ENCODE assay signal across 13 cellular contexts in the genomic region with DNA sequence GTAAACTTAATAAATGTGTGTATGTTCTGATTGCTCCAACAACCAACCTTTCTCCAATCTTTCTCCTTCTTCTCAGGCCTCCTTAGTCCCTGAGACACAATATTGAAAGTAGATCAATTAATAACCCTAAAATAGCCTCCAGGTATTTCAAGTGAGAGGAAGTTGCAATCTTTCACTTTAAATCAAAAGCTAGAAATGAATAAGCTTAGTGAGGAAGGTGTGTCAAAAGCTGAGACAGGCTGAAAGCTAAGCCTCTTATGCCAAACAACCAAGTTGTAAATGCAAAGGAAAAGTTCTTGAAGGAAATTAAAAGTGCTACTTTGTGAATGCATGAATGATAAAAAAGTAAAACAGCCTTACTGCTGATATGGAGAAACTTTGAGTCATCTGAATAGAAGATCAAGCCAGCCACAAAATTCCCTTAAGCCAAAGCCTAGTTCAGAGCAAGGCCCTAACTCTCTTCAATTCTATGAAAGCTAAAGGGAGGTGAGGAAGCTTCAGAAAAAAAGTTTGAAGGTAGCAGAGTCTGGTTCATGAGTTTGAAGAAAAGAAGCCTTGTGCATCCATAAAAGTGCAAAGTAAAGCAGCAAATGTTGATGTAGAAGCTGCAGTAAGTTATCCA. TPM values are rescaled to one million over a fixed set of nuclear protein-coding genes. Genes with fewer than 3 reads are reported as not detected.
DNase-seq lines count a peak whose midpoint lies in the region; ATAC-seq and TF ChIP-seq lines count a peak whose summit lies in the region.
"Had no signal": no experiment of that assay in that cellular context is flagged by ENCODE, and none has a peak within 500 bp of the region (broad histone marks: within the 10 kb centered on the region; RNA-seq: fewer than 3 reads in every experiment).

No MANE protein-coding gene starts in this region.

- H3K9me3 ChIP-seq in tibial nerve = no peaks in the 10 kb centered on the region
- H3K9me3 ChIP-seq: BLaER1, esophagus squamous epithelium had no signal

- peaks cover 23% of the 10 kb centered on the region for H3K36me3 ChIP-seq in brain microvascular endothelial cell (replicated peaks)
- H3K36me3 ChIP-seq in tibial nerve = peaks cover 0 to 25% (median 0%) of the 10 kb centered on the region in 3 donors
- H3K36me3 ChIP-seq: BLaER1 had no signal

- H3K27me3 ChIP-seq in brain microvascular endothelial cell (replicated peaks) = no peaks in the 10 kb centered on the region
- no peaks in the 10 kb centered on the region for H3K27me3 ChIP-seq in tibial nerve
- H3K27me3 ChIP-seq: BLaER1, esophagus squamous epithelium had no signal

- H3K4me3 ChIP-seq in GM12865 (ENCODE audit: low read depth, low read length) (no peak overlapping the region), brain microvascular endothelial cell (ENCODE audit: low read depth, low read length) (no peak overlapping the region), tibial nerve (no peak overlapping the region)
- H3K4me3 ChIP-seq: BLaER1, esophagus squamous epithelium had no signal

- H3K4me1 ChIP-seq in tibial nerve = peaks cover 0 to 14% (median 4%) of the 10 kb centered on the region in 4 donors

- TF ChIP-seq CTCF in GM12865 (IDR thresholded peaks at IDR 0.05; ENCODE audit: insufficient read depth, low read depth, low read length, missing control alignments) = no peak
- no peak for TF ChIP-seq CTCF in brain microvascular endothelial cell (IDR thresholded peaks at IDR 0.05; ENCODE audit: low read depth, low read length, missing control alignments)
- no peak for TF ChIP-seq CTCF in tibial nerve (IDR thresholded peaks at IDR 0.05)

- in situ Hi-C loops in brain microvascular endothelial cell (cut with HindIII; ENCODE audit: low pct_ligation_motif_present, low sequenced_read_pairs) = no loop called here

- DNase-seq in GM12865 (ENCODE audit: low read depth) (peak; percentile 48), DMS 273 (lab: John Stamatoyannopoulos, UW; ENCODE audit: unreplicated experiment) (no peak), superior temporal gyrus (ENCODE audit: extremely low spot score) (no peak), brain microvascular endothelial cell (no peak), tibial nerve (ENCODE audit: low spot score in 2 of 2) (no peak)
- DNase-seq: central memory CD4-positive, alpha-beta T cell; esophagus squamous epithelium; RPMI8226; stimulated activated CD8-positive, alpha-beta memory T cell treated with anti-CD3 and anti-CD28 coated beads, Interleukin-4, amount 100 ng/mL, for 48 hours had no signal

- ATAC-seq in GM18909 (IDR thresholded peaks at IDR 0.05; ENCODE audit: poor library complexity, unreplicated experiment) (peak; percentile 80), HG02623 (IDR thresholded peaks at IDR 0.05; ENCODE audit: unreplicated experiment) (peak; percentile 79), HG03439 (IDR thresholded peaks at IDR 0.05; ENCODE audit: unreplicated experiment) (peak; percentile 71)

- TF ChIP-seq POLR2A in tibial nerve (IDR thresholded peaks at IDR 0.05) = no peak

- H3K27ac ChIP-seq in brain microvascular endothelial cell (no peak overlapping the region), tibial nerve (no peak overlapping the region)
- H3K27ac ChIP-seq: BLaER1, esophagus squamous epithelium had no signal

- TF ChIP-seq EP300 in tibial nerve (IDR thresholded peaks at IDR 0.05) = no peak

RNA-seq across cellular contexts. Expression of gene CCDC80, which starts 38.6 kb away (rescaled TPM):
- 100 to 1,000 TPM in 1 of 4 donors, 10 to 100 TPM in 3; 19.4 to 129 (median 31.1) TPM for total RNA-seq in tibial nerve

RNA-seq across cellular contexts. Expression of gene SLC35A5, which starts 40.5 kb away (rescaled TPM):
- total RNA-seq in tibial nerve = 10 to 100 TPM; 19.0 to 30.4 (median 25.0) TPM

RNA-seq across cellular contexts. Expression of gene ATG3, which starts 40.6 kb away (rescaled TPM):
- 10 to 100 TPM; 37.0 to 83.7 (median 53.1) TPM for total RNA-seq in tibial nerve
